In genomic region chr2:175004980-175005832, GRCh38 we compare ENCODE assay signal across 1 cellular context.
A peak's percentile ranks its signal among the peaks of the same experiment; 100 is the strongest.
TF ChIP-seq lines count a peak whose summit lies in the region.

CHN1 (minus strand) TSS chr2:175005381; CDS start chr2:175004912, 469 bp downstream.

TF ChIP-seq in HepG2, 621 proteins besides CTCF, POLR2A, EP300 and RAD21 (continued from another document and continues in another):
- TF ChIP-seq CHD4 (IDR thresholded peaks at IDR 0.05; ENCODE audit: borderline replicate concordance, low read length) = no peak
- no peak for TF ChIP-seq DDIT3 (CRISPR knock-in tag; IDR thresholded peaks at IDR 0.05)
- peak; percentile 58; the same call in 1 of the 2 replicates for TF ChIP-seq ZNF768 (CRISPR knock-in tag; IDR thresholded peaks at IDR 0.05)
- no peak for TF ChIP-seq NFATC3 (CRISPR knock-in tag; IDR thresholded peaks at IDR 0.05)
- no peak for TF ChIP-seq DMTF1 (CRISPR knock-in tag; IDR thresholded peaks at IDR 0.05)
- TF ChIP-seq ZGPAT (CRISPR knock-in tag; IDR thresholded peaks at IDR 0.05) = 0 out of 2 replicates have a peak, but pooled peaks have one; percentile 28
- TF ChIP-seq SP4 (CRISPR knock-in tag; IDR thresholded peaks at IDR 0.05) = no peak
- TF ChIP-seq MYNN (CRISPR knock-in tag; IDR thresholded peaks at IDR 0.05; ENCODE audit: low read depth) = no peak
- no peak for TF ChIP-seq SAFB2 (CRISPR knock-in tag; IDR thresholded peaks at IDR 0.05; ENCODE audit: borderline replicate concordance, low read depth)
- TF ChIP-seq ZNF337 (CRISPR knock-in tag; IDR thresholded peaks at IDR 0.05; ENCODE audit: borderline replicate concordance, low read depth) = no peak
- TF ChIP-seq ZFP36L2 (CRISPR knock-in tag; IDR thresholded peaks at IDR 0.05) = no peak
- no peak for TF ChIP-seq NFIC (IDR thresholded peaks at IDR 0.05; ENCODE audit: low read length)
- TF ChIP-seq BHLHE40 (IDR thresholded peaks at IDR 0.05; ENCODE audit: low read length) = no peak
- TF ChIP-seq ATF6 (CRISPR knock-in tag; conservative IDR thresholded peaks at IDR 0.05) = no peak
- no peak for TF ChIP-seq MBD4 (IDR thresholded peaks at IDR 0.05; ENCODE audit: borderline replicate concordance, low read length)
- no peak for TF ChIP-seq KDM1A (CRISPR knock-in tag; IDR thresholded peaks at IDR 0.05)
- no peak for TF ChIP-seq ZNF232 (CRISPR knock-in tag; IDR thresholded peaks at IDR 0.05; ENCODE audit: borderline replicate concordance)
- no peak for TF ChIP-seq SSRP1 (CRISPR knock-in tag; IDR thresholded peaks at IDR 0.05)
- no peak for TF ChIP-seq SMYD3 (CRISPR knock-in tag; IDR thresholded peaks at IDR 0.05)
- 0 out of 2 replicates have a peak, but pooled peaks have one; percentile 46 for TF ChIP-seq TOPORS (CRISPR knock-in tag; IDR thresholded peaks at IDR 0.05)
- TF ChIP-seq RFX3 (CRISPR knock-in tag; IDR thresholded peaks at IDR 0.05) = peak; percentile 95
- no peak for TF ChIP-seq PBX2 (CRISPR knock-in tag; IDR thresholded peaks at IDR 0.05)
- no peak for TF ChIP-seq MEF2D (CRISPR knock-in tag; IDR thresholded peaks at IDR 0.05)
- no peak for TF ChIP-seq HNF4G (IDR thresholded peaks at IDR 0.05; ENCODE audit: borderline replicate concordance, low read depth, low read length)
- TF ChIP-seq HNF4G (CRISPR knock-in tag; IDR thresholded peaks at IDR 0.05; ENCODE audit: borderline replicate concordance, low read depth) = no peak
- TF ChIP-seq REXO4 (CRISPR knock-in tag; IDR thresholded peaks at IDR 0.05; ENCODE audit: borderline replicate concordance) = no peak
- TF ChIP-seq ZNF598 (CRISPR knock-in tag; IDR thresholded peaks at IDR 0.05; ENCODE audit: borderline replicate concordance) = peak; percentile 78; the same call in 1 of the 2 replicates
- TF ChIP-seq RARG (CRISPR knock-in tag; IDR thresholded peaks at IDR 0.05; ENCODE audit: low read depth) = no peak
- TF ChIP-seq ZNF710 (CRISPR knock-in tag; IDR thresholded peaks at IDR 0.05; ENCODE audit: borderline replicate concordance) = no peak
- no peak for TF ChIP-seq PRDM4 (CRISPR knock-in tag; IDR thresholded peaks at IDR 0.05; ENCODE audit: borderline replicate concordance)
- TF ChIP-seq SOX5 (CRISPR knock-in tag; IDR thresholded peaks at IDR 0.05; ENCODE audit: borderline replicate concordance) = 0 out of 2 replicates have a peak, but pooled peaks have one; percentile 27
- no peak for TF ChIP-seq ZFP36L1 (CRISPR knock-in tag; IDR thresholded peaks at IDR 0.05)
- TF ChIP-seq ZNF207 (IDR thresholded peaks at IDR 0.05; ENCODE audit: borderline replicate concordance) = no peak
- TF ChIP-seq MYPOP (CRISPR knock-in tag; IDR thresholded peaks at IDR 0.05) = peak; percentile 36; the same call in 1 of the 2 replicates
- TF ChIP-seq NFIB (CRISPR knock-in tag; IDR thresholded peaks at IDR 0.05; ENCODE audit: borderline replicate concordance) = no peak
- 0 out of 2 replicates have a peak, but pooled peaks have one; percentile 22 for TF ChIP-seq ZNF784 (CRISPR knock-in tag; IDR thresholded peaks at IDR 0.05; ENCODE audit: borderline replicate concordance)
- TF ChIP-seq ZNF879 (CRISPR knock-in tag; IDR thresholded peaks at IDR 0.05) = no peak
- TF ChIP-seq SMC3 (IDR thresholded peaks at IDR 0.05; ENCODE audit: low read length) = no peak
- TF ChIP-seq KAT2B (IDR thresholded peaks at IDR 0.05; ENCODE audit: borderline replicate concordance, low read depth, low read length) = no peak
- no peak for TF ChIP-seq ZNF20 (CRISPR knock-in tag; IDR thresholded peaks at IDR 0.05)
- TF ChIP-seq ZNF512 (CRISPR knock-in tag; IDR thresholded peaks at IDR 0.05) = no peak
- peak; percentile 25; the same call in 1 of the 2 replicates for TF ChIP-seq ZNF276 (CRISPR knock-in tag; IDR thresholded peaks at IDR 0.05; ENCODE audit: low read depth)
- no peak for TF ChIP-seq ZNF335 (CRISPR knock-in tag; IDR thresholded peaks at IDR 0.05)
- TF ChIP-seq ZNF607 (CRISPR knock-in tag; IDR thresholded peaks at IDR 0.05; ENCODE audit: borderline replicate concordance) = no peak
